In genomic region chr6:83384751-83385150, GRCh38 we compare ENCODE assay signal across 21 cellular contexts. TPM values are rescaled to one million over a fixed set of nuclear protein-coding genes. Genes with fewer than 3 reads are reported as not detected.
"Had no signal": no experiment of that assay in that cellular context is flagged by ENCODE, and none has a peak within 500 bp of the region (broad histone marks: within the 10 kb centered on the region; RNA-seq: fewer than 3 reads in every experiment).

No MANE protein-coding gene starts in this region.

- H3K4me1 ChIP-seq: SJCRH30 had no signal

- H3K27me3 ChIP-seq: SJCRH30 had no signal

- ATAC-seq: Panc1, PC-3, SK-N-SH treated with all-trans-retinoic acid at 6 μM for 48 hours had no signal

- DNase-seq: KBM-7, MV-4-11, NCI-H1048, NCI-H1105, NCI-H1417 treated with DMSO at 0.1 percent for 48 hours, NCI-H146, NCI-H1694 treated with DMSO at 0.1 percent for 48 hours, NCI-H1930, NCI-H2081, NCI-H2107, NCI-H2227 treated with DMSO at 0.1 percent for 48 hours, NCI-H510A, NCI-H524 treated with DMSO at 0.1 percent for 48 hours, NCI-H69, NCI-H774, PC-3, SHP77, SJCRH30 had no signal

- H3K27ac ChIP-seq: RWPE1, SJCRH30 had no signal

- H3K9me3 ChIP-seq: SJCRH30 had no signal

- H3K36me3 ChIP-seq: SJCRH30 had no signal

- H3K4me3 ChIP-seq: SJCRH30 had no signal

RNA-seq across cellular contexts. Expression of gene ME1, which starts 46.1 kb away (rescaled TPM):
- total RNA-seq: SJCRH30 had no signal
